ENCODE assay signal across 10 cellular contexts in genomic region chrX:66200855-66201795, GRCh38. TPM values are rescaled to one million over a fixed set of nuclear protein-coding genes. Genes with fewer than 3 reads are reported as not detected.
DNase-seq lines count a peak whose midpoint lies in the region; ATAC-seq, FAIRE-seq and TF ChIP-seq lines count a peak whose summit lies in the region.
"Had no signal": no experiment of that assay in that cellular context is flagged by ENCODE, and none has a peak within 500 bp of the region (broad histone marks: within the 10 kb centered on the region; RNA-seq: fewer than 3 reads in every experiment).

No MANE protein-coding gene starts in this region.

- H3K27ac ChIP-seq in MM.1S (ENCODE audit: low read length) = peak overlapping the region; percentile 30; the same call in 1 of the 2 replicates
- no peak overlapping the region for H3K27ac ChIP-seq in endodermal cell (ENCODE audit: low read depth, low read length)
- H3K27ac ChIP-seq in small intestine (ENCODE audit: low read depth in 1 of 2, low read length in 1 of 2) = no peak overlapping the region
- H3K27ac ChIP-seq: epithelial cell of prostate had no signal

- intact Hi-C loops in activated CD4-positive, alpha-beta T cell treated with anti-CD3 and anti-CD28 coated beads for 36 hours (cut with DNase I, micrococcal nuclease) = loop anchor here (2.0 to 10.0 kb wide), 4 partner anchors 206 to 616 kb away; no protein-coding TSS in a partner anchor

- H3K79me2 ChIP-seq in MM.1S (ENCODE audit: low read length) = no peaks in the 10 kb centered on the region

- H2AFZ ChIP-seq in MM.1S (ENCODE audit: low read length) = peak overlapping the region; percentile 47

- H3K4me1 Mint-ChIP-seq in activated CD4-positive, alpha-beta T cell treated with anti-CD3 and anti-CD28 coated beads for 36 hours = peaks cover 20% of the 10 kb centered on the region
- peaks cover 4% of the 10 kb centered on the region for H3K4me1 Mint-ChIP-seq in endodermal cell

- H3K4me3 Mint-ChIP-seq in activated CD4-positive, alpha-beta T cell treated with anti-CD3 and anti-CD28 coated beads for 36 hours = no peak overlapping the region
- H3K4me3 Mint-ChIP-seq in endodermal cell = no peak overlapping the region

- no peaks in the 10 kb centered on the region for H3K27me3 ChIP-seq in MM.1S (replicated peaks; ENCODE audit: insufficient read depth, low read length)
- H3K27me3 ChIP-seq in endodermal cell (ENCODE audit: control insufficient read depth, insufficient read depth, low read length, poor library complexity, severe bottlenecking) = no peaks in the 10 kb centered on the region
- H3K27me3 ChIP-seq in small intestine (ENCODE audit: control insufficient read depth in 2 of 2, insufficient read depth in 2 of 2, low read length in 2 of 2) = no peaks in the 10 kb centered on the region

- H3K4me2 ChIP-seq in MM.1S (ENCODE audit: low read depth, low read length) = peak overlapping the region; percentile 33; the same call in 1 of the 2 replicates

- no peaks in the 10 kb centered on the region for H3F3A ChIP-seq in MM.1S (ENCODE audit: insufficient read depth, low read length)

- H3K4me1 ChIP-seq in MM.1S (ENCODE audit: low read length) (peaks cover 14% of the 10 kb centered on the region), endodermal cell (ENCODE audit: control insufficient read depth, insufficient read depth, low read length) (no peaks in the 10 kb centered on the region), small intestine (ENCODE audit: control insufficient read depth in 2 of 2, insufficient read depth in 1 of 2, low read depth in 1 of 2, low read length in 1 of 2) (no peaks in the 10 kb centered on the region)

- WGBS in endodermal cell (ENCODE audit: insufficient coverage in 1 of 2, insufficient read length in 1 of 2), 2 experiments = 100% methylated on average over 1 of the region's 5 CpGs
- WGBS in small intestine, 3 donors = 19 to 44% (median 34%) methylated on average over 4 to 5 of the region's 5 CpGs

- no peak for ATAC-seq in activated CD4-positive, alpha-beta T cell treated with anti-CD3 and anti-CD28 coated beads for 36 hours
- no peak for ATAC-seq in HG03025 (IDR thresholded peaks at IDR 0.05; ENCODE audit: low FRiP score, unreplicated experiment)

- CTCF ChIA-PET in activated CD4-positive, alpha-beta T cell treated with anti-CD3 and anti-CD28 coated beads for 36 hours (lab: Charles Lee) = interaction anchor here (0.7 to 1.3 kb wide), 6 partner anchors 196 to 531 kb away, joined by 3 to 6 read pairs (median 3); no protein-coding TSS in a partner anchor

- H3K9me3 ChIP-seq in MM.1S (replicated peaks; ENCODE audit: insufficient read depth, low read length) (no peaks in the 10 kb centered on the region), endodermal cell (ENCODE audit: control insufficient read depth, low read length) (no peaks in the 10 kb centered on the region), small intestine (ENCODE audit: control insufficient read depth, low read depth) (no peaks in the 10 kb centered on the region)

- no peaks in the 10 kb centered on the region for H4K20me1 ChIP-seq in MM.1S (ENCODE audit: insufficient read depth, low read length)

- H3K27ac Mint-ChIP-seq in activated CD4-positive, alpha-beta T cell treated with anti-CD3 and anti-CD28 coated beads for 36 hours = peak overlapping the region; percentile 63
- no peak overlapping the region for H3K27ac Mint-ChIP-seq in endodermal cell

- DNase-seq in activated CD4-positive, alpha-beta T cell treated with anti-CD3 and anti-CD28 coated beads for 36 hours = no peak
- DNase-seq in activated CD4-positive, alpha-beta T cell treated with anti-CD3 and anti-CD28 coated beads for 1 hour = no peak
- DNase-seq in MM.1S (peak; percentile 51), endodermal cell (no peak), small intestine (peak; percentile 10), UCSD-AML1 (lab: John Stamatoyannopoulos, UW; ENCODE audit: unreplicated experiment) (no peak), cerebellar cortex (ENCODE audit: low spot score) (no peak)

- H3K36me3 ChIP-seq in MM.1S (replicated peaks; ENCODE audit: insufficient read depth, low read length) = no peaks in the 10 kb centered on the region
- H3K36me3 ChIP-seq in endodermal cell (ENCODE audit: control insufficient read depth, insufficient read depth, low read length) = peaks cover 11% of the 10 kb centered on the region
- H3K36me3 ChIP-seq in small intestine (ENCODE audit: control insufficient read depth in 2 of 2, insufficient read depth in 2 of 2, low read length in 2 of 2) = peaks cover 0 to 9% of the 10 kb centered on the region in 2 donors

- POLR2A ChIA-PET in activated CD4-positive, alpha-beta T cell treated with anti-CD3 and anti-CD28 coated beads for 36 hours (lab: Charles Lee) = no interaction called here

- H3K9me3 Mint-ChIP-seq in activated CD4-positive, alpha-beta T cell treated with anti-CD3 and anti-CD28 coated beads for 36 hours (ENCODE audit: low read depth) = no peaks in the 10 kb centered on the region
- H3K9me3 Mint-ChIP-seq in endodermal cell = peaks cover 37% of the 10 kb centered on the region

- FAIRE-seq in small intestine (lab: Jason Lieb, UNC) = no peak

- H3K9ac ChIP-seq in MM.1S (ENCODE audit: low read length) (no peak overlapping the region), endodermal cell (ENCODE audit: extremely low read depth, low read length, poor library complexity, severe bottlenecking) (no peak overlapping the region)

- no peaks in the 10 kb centered on the region for H3K9me2 ChIP-seq in MM.1S (replicated peaks; ENCODE audit: insufficient read depth, low read length)

- no peaks in the 10 kb centered on the region for H3K27me3 Mint-ChIP-seq in activated CD4-positive, alpha-beta T cell treated with anti-CD3 and anti-CD28 coated beads for 36 hours
- H3K27me3 Mint-ChIP-seq in endodermal cell (ENCODE audit: insufficient read depth) = no peaks in the 10 kb centered on the region

- H3K4me3 ChIP-seq in MM.1S (ENCODE audit: low read length) = no peak overlapping the region
- H3K4me3 ChIP-seq in endodermal cell (ENCODE audit: low read length) = no peak overlapping the region
- no peak overlapping the region for H3K4me3 ChIP-seq in small intestine (ENCODE audit: low read depth in 1 of 2, low read length in 2 of 2)

- peak; percentile 52 for TF ChIP-seq CTCF in MM.1S (IDR thresholded peaks at IDR 0.05; ENCODE audit: low read length)
- TF ChIP-seq CTCF in endodermal cell (conservative IDR thresholded peaks at IDR 0.05) = peak; percentile 60

- H3K36me3 Mint-ChIP-seq in activated CD4-positive, alpha-beta T cell treated with anti-CD3 and anti-CD28 coated beads for 36 hours (ENCODE audit: low read depth) = no peaks in the 10 kb centered on the region
- peaks cover 5% of the 10 kb centered on the region for H3K36me3 Mint-ChIP-seq in endodermal cell (ENCODE audit: low read depth)

RNA-seq across cellular contexts. Expression of gene HEPH, which starts 37.1 kb away (rescaled TPM):
- total RNA-seq in activated CD4-positive, alpha-beta T cell treated with anti-CD3 and anti-CD28 coated beads for 36 hours = not detected
- total RNA-seq in endodermal cell = 10 to 100 TPM; 76.2 to 88.1 TPM
- polyA plus RNA-seq in endodermal cell (2013, experiment 1 of 2) = 68.7 TPM
- polyA plus RNA-seq in endodermal cell (2013, experiment 2 of 2) = 63.4 TPM
- 10 to 100 TPM; 33.8 to 60.5 (median 53.0) TPM for polyA plus RNA-seq in small intestine
- total RNA-seq: T-helper 1 cell treated with Interleukin-12 subunit alpha and Interleukin-12 subunit beta and Interleukin-4 antibody, amounts not matched to agents 30 ng/mL and 1 ng/mL, for 36 hours had no signal

Comparison
In these comparisons a context has a peak if more than half of its experiments do, and no peak if none do; other contexts are left out.
1. DNase-seq: peak in MM.1S (single experiment) and small intestine (single experiment); none in activated CD4-positive, alpha-beta T cell treated with anti-CD3 and anti-CD28 coated beads for 36 hours (single experiment), activated CD4-positive, alpha-beta T cell treated with anti-CD3 and anti-CD28 coated beads for 1 hour (single experiment), endodermal cell (single experiment), UCSD-AML1 (single experiment) and cerebellar cortex (single experiment).
2. RNA of gene HEPH, which starts 37.1 kb away (total RNA-seq): 76.2 to 88.1 TPM in endodermal cell; not detected in activated CD4-positive, alpha-beta T cell treated with anti-CD3 and anti-CD28 coated beads for 36 hours; every median in the first group is over 10 times any median in the second.